In the genomic region with DNA sequence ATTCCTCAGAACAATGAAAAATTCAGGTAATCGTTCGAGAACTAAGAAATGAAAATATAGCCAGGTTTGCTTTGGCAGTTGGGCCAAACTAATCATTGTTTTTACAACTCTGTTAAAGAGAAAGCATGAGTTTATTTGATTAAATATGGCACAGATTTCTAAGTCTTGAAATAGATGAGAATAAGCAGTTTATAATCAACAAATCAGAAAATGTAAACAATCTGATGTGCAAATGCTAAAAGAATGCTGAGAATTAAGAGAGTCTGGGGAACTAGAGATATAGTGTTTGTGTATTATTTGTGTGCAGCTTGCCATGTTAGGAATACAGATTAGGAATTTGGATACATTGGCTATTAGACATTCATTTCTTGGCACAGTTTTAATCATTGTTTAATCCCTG, we compare ENCODE assay signal across 1 cellular context.
TF ChIP-seq lines count a peak whose summit lies in the region.

No MANE protein-coding gene starts in this region.

TF ChIP-seq in IMR-90, 13 proteins besides CTCF, POLR2A, EP300 and RAD21:
- TF ChIP-seq CHD1 (IDR thresholded peaks at IDR 0.05; ENCODE audit: low read depth, low read length) (no peak), MXI1 (IDR thresholded peaks at IDR 0.05; ENCODE audit: borderline replicate concordance, low read depth, low read length) (no peak), NFE2L2 (IDR thresholded peaks at IDR 0.05; ENCODE audit: low read depth, low read length) (no peak), RFX5 (IDR thresholded peaks at IDR 0.05; ENCODE audit: low read depth, low read length) (no peak), CEBPB (IDR thresholded peaks at IDR 0.05; ENCODE audit: low read depth, low read length) (no peak), FOS (IDR thresholded peaks at IDR 0.05; ENCODE audit: low read depth, low read length) (no peak), MAFK (IDR thresholded peaks at IDR 0.05; ENCODE audit: low read depth, low read length) (no peak), MAZ (IDR thresholded peaks at IDR 0.05; ENCODE audit: borderline replicate concordance, low read depth, low read length) (no peak), BHLHE40 (IDR thresholded peaks at IDR 0.05; ENCODE audit: low read depth, low read length) (no peak), SMC3 (IDR thresholded peaks at IDR 0.05; ENCODE audit: low read depth, low read length) (no peak)
- TF ChIP-seq, protein P1, sequence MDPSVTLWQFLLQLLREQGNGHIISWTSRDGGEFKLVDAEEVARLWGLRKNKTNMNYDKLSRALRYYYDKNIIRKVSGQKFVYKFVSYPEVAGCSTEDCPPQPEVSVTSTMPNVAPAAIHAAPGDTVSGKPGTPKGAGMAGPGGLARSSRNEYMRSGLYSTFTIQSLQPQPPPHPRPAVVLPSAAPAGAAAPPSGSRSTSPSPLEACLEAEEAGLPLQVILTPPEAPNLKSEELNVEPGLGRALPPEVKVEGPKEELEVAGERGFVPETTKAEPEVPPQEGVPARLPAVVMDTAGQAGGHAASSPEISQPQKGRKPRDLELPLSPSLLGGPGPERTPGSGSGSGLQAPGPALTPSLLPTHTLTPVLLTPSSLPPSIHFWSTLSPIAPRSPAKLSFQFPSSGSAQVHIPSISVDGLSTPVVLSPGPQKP (IDR thresholded peaks at IDR 0.05; ENCODE audit: borderline replicate concordance, low read depth, low read length) = no peak
- TF ChIP-seq, protein P2, sequence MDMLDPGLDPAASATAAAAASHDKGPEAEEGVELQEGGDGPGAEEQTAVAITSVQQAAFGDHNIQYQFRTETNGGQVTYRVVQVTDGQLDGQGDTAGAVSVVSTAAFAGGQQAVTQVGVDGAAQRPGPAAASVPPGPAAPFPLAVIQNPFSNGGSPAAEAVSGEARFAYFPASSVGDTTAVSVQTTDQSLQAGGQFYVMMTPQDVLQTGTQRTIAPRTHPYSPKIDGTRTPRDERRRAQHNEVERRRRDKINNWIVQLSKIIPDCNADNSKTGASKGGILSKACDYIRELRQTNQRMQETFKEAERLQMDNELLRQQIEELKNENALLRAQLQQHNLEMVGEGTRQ (IDR thresholded peaks at IDR 0.05; ENCODE audit: low read depth, low read length) = no peak
